ENCODE assay signal across 11 cellular contexts in genomic region chr2:238322001-238322411, GRCh38. TPM values are rescaled to one million over a fixed set of nuclear protein-coding genes. Genes with fewer than 3 reads are reported as not detected.
DNase-seq lines count a peak whose midpoint lies in the region; ATAC-seq, FAIRE-seq and TF ChIP-seq lines count a peak whose summit lies in the region.
"Had no signal": no experiment of that assay in that cellular context is flagged by ENCODE, and none has a peak within 500 bp of the region (broad histone marks: within the 10 kb centered on the region; RNA-seq: fewer than 3 reads in every experiment).

No MANE protein-coding gene starts in this region.

- no peak overlapping the region for H3K4me3 ChIP-seq in tibial nerve

- no peak for TF ChIP-seq EP300 in tibial nerve (IDR thresholded peaks at IDR 0.05)

- peak overlapping the region; percentile 85 for H3K4me3 Mint-ChIP-seq in CD4-positive, alpha-beta T cell
- H3K4me3 Mint-ChIP-seq in central memory CD8-positive, alpha-beta T cell = peak overlapping the region; percentile 78
- peak overlapping the region; percentile 89 for H3K4me3 Mint-ChIP-seq in neural crest cell

- TF ChIP-seq POLR2A in erythroblast (IDR thresholded peaks at IDR 0.05; ENCODE audit: low read length) = no peak
- no peak for TF ChIP-seq POLR2A in tibial nerve (IDR thresholded peaks at IDR 0.05)

- FAIRE-seq in HTR-8/SVneo (lab: Jason Lieb, UNC) = peak; percentile 13

- H3K9me3 ChIP-seq in CD4-positive, alpha-beta T cell (ENCODE audit: control insufficient read depth, low read length) = no peaks in the 10 kb centered on the region
- H3K9me3 ChIP-seq in tibial nerve = no peaks in the 10 kb centered on the region
- H3K9me3 ChIP-seq: left lung had no signal

- no peak overlapping the region for H3K27ac Mint-ChIP-seq in CD4-positive, alpha-beta T cell
- no peak overlapping the region for H3K27ac Mint-ChIP-seq in central memory CD8-positive, alpha-beta T cell (ENCODE audit: low read depth)
- no peak overlapping the region for H3K27ac Mint-ChIP-seq in neural crest cell (ENCODE audit: unreplicated experiment)

- H3K4me1 ChIP-seq in tibial nerve = peaks cover 0 to 24% (median 17%) of the 10 kb centered on the region in 4 donors

- no peaks in the 10 kb centered on the region for H3K27me3 ChIP-seq in CD4-positive, alpha-beta T cell (ENCODE audit: control insufficient read depth, insufficient read depth, low read length)
- H3K27me3 ChIP-seq in tibial nerve = no peaks in the 10 kb centered on the region

- H3K36me3 ChIP-seq in tibial nerve = peaks cover 0 to 31% (median 0%) of the 10 kb centered on the region in 3 donors

- no peaks in the 10 kb centered on the region for H3K27me3 Mint-ChIP-seq in CD4-positive, alpha-beta T cell
- no peaks in the 10 kb centered on the region for H3K27me3 Mint-ChIP-seq in central memory CD8-positive, alpha-beta T cell
- peaks cover 5% of the 10 kb centered on the region for H3K27me3 Mint-ChIP-seq in neural crest cell (ENCODE audit: low read depth)

- ATAC-seq in CD4-positive, alpha-beta T cell (ENCODE audit: poor library complexity) = no peak
- no peak for ATAC-seq in central memory CD8-positive, alpha-beta T cell (replicated peaks; ENCODE audit: extremely low read depth, poor library complexity, severe bottlenecking)
- ATAC-seq: left lung had no signal

- POLR2A ChIA-PET in CD4-positive, alpha-beta T cell (lab: Charles Lee) = no interaction called here

- peaks cover 29% of the 10 kb centered on the region for H3K4me1 Mint-ChIP-seq in CD4-positive, alpha-beta T cell (ENCODE audit: low read depth)
- peaks cover 16% of the 10 kb centered on the region for H3K4me1 Mint-ChIP-seq in central memory CD8-positive, alpha-beta T cell
- H3K4me1 Mint-ChIP-seq in neural crest cell = peaks cover 15% of the 10 kb centered on the region

- H3K27ac ChIP-seq in CD4-positive, alpha-beta T cell (ENCODE audit: low read depth, low read length) = no peak overlapping the region
- no peak overlapping the region for H3K27ac ChIP-seq in tibial nerve
- H3K27ac ChIP-seq: left lung had no signal

- no peak for DNase-seq in CD4-positive, alpha-beta T cell
- DNase-seq in HTR-8/SVneo (ENCODE audit: insufficient read length, low spot score) (no peak), neural crest cell (ENCODE audit: low read depth, low spot score) (no peak), erythroblast (lab: John Stamatoyannopoulos, UW) (no peak), tibial nerve (ENCODE audit: low spot score in 2 of 2) (no peak), NCI-H748 treated with DMSO at 0.1 percent for 48 hours (lab: John Stamatoyannopoulos, UW) (no peak)
- no peak for DNase-seq in central memory CD8-positive, alpha-beta T cell (ENCODE audit: low spot score in 2 of 2)
- DNase-seq: left lung, NCI-H1694 treated with DMSO at 0.1 percent for 48 hours, retina, trophoblast cell had no signal

- H3K36me3 Mint-ChIP-seq in CD4-positive, alpha-beta T cell (ENCODE audit: low read depth) = peaks cover 14% of the 10 kb centered on the region
- peaks cover 5% of the 10 kb centered on the region for H3K36me3 Mint-ChIP-seq in central memory CD8-positive, alpha-beta T cell (ENCODE audit: insufficient read depth)
- H3K36me3 Mint-ChIP-seq in neural crest cell (ENCODE audit: low read depth) = peaks cover 2% of the 10 kb centered on the region

- no peak for TF ChIP-seq CTCF in CD4-positive, alpha-beta T cell (IDR thresholded peaks at IDR 0.05)
- TF ChIP-seq CTCF in neural crest cell (conservative IDR thresholded peaks at IDR 0.05) (no peak), tibial nerve (IDR thresholded peaks at IDR 0.05) (no peak)

- intact Hi-C loops in CD4-positive, alpha-beta T cell (cut with DNase I, micrococcal nuclease) = loop anchor here in 1 of 2 experiments (2.0 kb wide), 1 partner anchor 103 kb away; no protein-coding TSS in a partner anchor

- 68 to 80% methylated on average over 8 to 10 of the region's 10 CpGs for WGBS in tibial nerve, 2 donors

- CTCF ChIA-PET in CD4-positive, alpha-beta T cell (lab: Charles Lee) = no interaction called here

- no peaks in the 10 kb centered on the region for H3K9me3 Mint-ChIP-seq in CD4-positive, alpha-beta T cell
- H3K9me3 Mint-ChIP-seq in central memory CD8-positive, alpha-beta T cell = no peaks in the 10 kb centered on the region
- no peaks in the 10 kb centered on the region for H3K9me3 Mint-ChIP-seq in neural crest cell

RNA-seq across cellular contexts. Expression of gene TRAF3IP1, which starts 1.7 kb away (rescaled TPM):
- 1 to 10 TPM; 5.1 to 6.9 TPM for total RNA-seq in CD4-positive, alpha-beta T cell
- 19.3 and 20.7 TPM in 2 replicates for total RNA-seq in neural crest cell
- total RNA-seq in tibial nerve = 10 to 100 TPM; 11.6 to 17.4 (median 15.7) TPM

RNA-seq across cellular contexts. Expression of gene PER2, which starts 33.6 kb away (rescaled TPM):
- 10 to 100 TPM; 33.8 to 38.2 TPM for total RNA-seq in CD4-positive, alpha-beta T cell
- total RNA-seq in neural crest cell (8.6 TPM in 2 replicates), tibial nerve (10 to 100 TPM in 2 of 4 donors, 1 to 10 TPM in 2; 8.2 to 18.6 (median 9.8) TPM)
